Comparison of ENCODE assay signal across 8 cellular contexts in the genomic region with DNA sequence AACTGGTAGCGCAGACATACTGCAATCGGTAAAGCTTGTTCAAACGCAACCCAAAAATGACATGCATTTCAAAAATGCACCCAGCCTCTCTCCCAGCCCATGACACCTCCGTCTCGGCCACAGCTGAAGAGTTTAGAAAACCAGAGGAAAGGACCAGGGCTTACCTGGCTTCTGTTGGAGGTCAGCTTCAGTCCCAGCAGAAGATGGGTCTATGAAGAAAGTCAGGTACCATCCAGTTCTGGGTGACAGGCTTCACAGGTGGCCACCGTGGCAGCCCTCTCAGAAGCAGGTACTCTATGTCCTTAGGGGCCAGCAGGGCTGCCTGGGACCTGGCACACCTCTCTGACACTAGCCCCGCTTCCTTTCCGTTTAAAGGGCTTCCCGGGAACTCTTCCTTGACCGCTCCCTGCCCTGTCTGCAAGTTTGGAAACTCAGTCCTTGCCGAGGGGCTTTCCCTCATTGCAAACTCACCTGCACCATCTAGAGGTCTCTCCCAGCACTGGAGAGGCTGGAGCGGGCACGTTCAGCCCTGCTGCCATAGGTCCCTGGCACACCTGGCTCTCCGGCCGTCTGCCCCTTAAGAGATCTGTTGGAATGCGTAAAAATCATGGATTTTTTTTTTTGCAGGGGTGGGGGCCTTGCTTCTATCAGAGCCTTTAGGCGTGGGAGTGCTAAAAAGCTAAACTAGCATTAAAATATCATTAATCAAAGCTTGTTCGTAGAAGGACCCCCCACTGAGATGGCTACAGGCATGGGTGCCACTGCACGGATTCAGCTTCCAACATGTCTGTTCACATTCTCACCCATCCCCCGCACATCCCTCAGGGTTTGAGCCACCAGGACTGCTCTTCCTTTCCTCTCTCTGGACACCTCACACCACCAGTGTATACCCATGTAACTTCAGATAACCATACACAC. TPM values are rescaled to one million over a fixed set of nuclear protein-coding genes. Genes with fewer than 3 reads are reported as not detected.
A peak's percentile ranks its signal among the peaks of the same experiment; 100 is the strongest.
DNase-seq lines count a peak whose midpoint lies in the region; ATAC-seq and TF ChIP-seq lines count a peak whose summit lies in the region.

A gene (minus strand): TSS at position 425 of the 918 bp plus-strand sequence. CDS start 58,206 bp downstream, outside the sequence.

- no peak for TF ChIP-seq POLR2A in adrenal gland (IDR thresholded peaks at IDR 0.05)

- peak; percentile 95 for ATAC-seq in RWPE2 (ENCODE audit: low read depth)
- ATAC-seq in HG03460 (IDR thresholded peaks at IDR 0.05; ENCODE audit: unreplicated experiment): no peak

- intact Hi-C loops in adrenal gland (cut with DNase I): no loop called here

- CTCF ChIA-PET in AG04450 (lab: Charles Lee) (interaction anchor here (0.5 to 0.7 kb wide), 2 partner anchors 43 to 194 kb away, joined by 3 read pairs; no protein-coding TSS in a partner anchor), HEK293 (lab: Yijun Ruan, JAX) (interaction anchor here (0.5 to 8.9 kb wide), 19 partner anchors 10 to 362 kb away, joined by 3 to 74 read pairs (median 3); no protein-coding TSS in a partner anchor)

- TF ChIP-seq CTCF in AG04450 (IDR thresholded peaks at IDR 0.05; ENCODE audit: low read depth, low read length) (peak; percentile 51), HEK293 (tag by site-specific recombination; IDR thresholded peaks at IDR 0.05) (peak; percentile 81), RWPE2 (IDR thresholded peaks at IDR 0.05; ENCODE audit: poor library complexity, severe bottlenecking) (peak; percentile 89), adrenal gland (IDR thresholded peaks at IDR 0.05) (peak; percentile 19 to 47 (median 36))

- H3K4me1 ChIP-seq in HEK293 (ENCODE audit: control insufficient read depth, insufficient read depth, low read length) (peaks cover 4% of the 10 kb centered on the region), RWPE2 (ENCODE audit: insufficient read depth, poor library complexity, severe bottlenecking) (peaks cover 7% of the 10 kb centered on the region), adrenal gland (replicated peaks in 1 of 2) (no peaks in the 10 kb centered on the region)

- H3K9me3 ChIP-seq in AG04450 (ENCODE audit: control insufficient read depth, insufficient read depth, low read length) (no peaks in the 10 kb centered on the region), HEK293 (ENCODE audit: control insufficient read depth, insufficient read depth, low read depth, low read length) (no peaks in the 10 kb centered on the region), RWPE2 (ENCODE audit: severe bottlenecking) (no peaks in the 10 kb centered on the region), adrenal gland (replicated peaks in 1 of 3) (no peaks in the 10 kb centered on the region)

- H3K4me3 ChIP-seq in AG04450 (ENCODE audit: low read depth, low read length): no peak within 1 kb of the TSS
- H3K4me3 ChIP-seq in HEK293 (ENCODE audit: low read depth, low read length): no peak within 1 kb of the TSS
- H3K4me3 ChIP-seq in RWPE2 (ENCODE audit: severe bottlenecking): no peak within 1 kb of the TSS
- H3K4me3 ChIP-seq in adrenal gland: no peak within 1 kb of the TSS

- DNase-seq in AG04450 (ENCODE audit: low read depth, low spot score): no peak
- no peak for DNase-seq in RWPE2 (ENCODE audit: low spot score)
- peak; percentile 19 to 57 (median 36) for DNase-seq in adrenal gland
- peak; percentile 52 for DNase-seq in iPS DF 19.7 (ENCODE audit: low read depth, low spot score)
- DNase-seq in stimulated activated CD4-positive, alpha-beta T cell treated with anti-CD3 and anti-CD28 coated beads, Interleukin-2, amount 100 ng/mL, for 48 hours: peak; percentile 32 to 38
- no peak for DNase-seq in pons (ENCODE audit: low spot score)

- 30 to 49% (median 33%) methylated on average over 14 to 20 of the region's 20 CpGs for WGBS in adrenal gland, 4 donors

- POLR2A ChIA-PET in AG04450 (lab: Yijun Ruan, JAX) (no interaction called here), HEK293 (lab: Yijun Ruan, JAX) (no interaction called here)

- H3K27me3 ChIP-seq in AG04450 (ENCODE audit: control insufficient read depth, insufficient read depth, low read length) (peaks cover 52% of the 10 kb centered on the region), RWPE2 (ENCODE audit: insufficient read depth, poor library complexity, severe bottlenecking) (no peaks in the 10 kb centered on the region), adrenal gland (peaks cover 6% of the 10 kb centered on the region)

- H3K36me3 ChIP-seq in HEK293 (ENCODE audit: control insufficient read depth in 2 of 2, insufficient read depth in 1 of 2, low read length in 2 of 2) (no peaks in the 10 kb centered on the region), RWPE2 (ENCODE audit: low read depth) (no peaks in the 10 kb centered on the region), adrenal gland (replicated peaks in 1 of 2) (no peaks in the 10 kb centered on the region)

- H3K27ac ChIP-seq in AG04450 (ENCODE audit: low read depth, low read length) (no peak within 1 kb of the TSS), HEK293 (ENCODE audit: extremely low read depth, low read depth, low read length) (no peak within 1 kb of the TSS), RWPE2 (ENCODE audit: poor library complexity, severe bottlenecking) (no peak within 1 kb of the TSS), adrenal gland (no peak within 1 kb of the TSS)

TF ChIP-seq in HEK293, 187 proteins besides CTCF, POLR2A, EP300 and RAD21:
- no peak for TF ChIP-seq ZNF214 (tag by site-specific recombination; IDR thresholded peaks at IDR 0.05; ENCODE audit: borderline replicate concordance)
- TF ChIP-seq, protein P1, sequence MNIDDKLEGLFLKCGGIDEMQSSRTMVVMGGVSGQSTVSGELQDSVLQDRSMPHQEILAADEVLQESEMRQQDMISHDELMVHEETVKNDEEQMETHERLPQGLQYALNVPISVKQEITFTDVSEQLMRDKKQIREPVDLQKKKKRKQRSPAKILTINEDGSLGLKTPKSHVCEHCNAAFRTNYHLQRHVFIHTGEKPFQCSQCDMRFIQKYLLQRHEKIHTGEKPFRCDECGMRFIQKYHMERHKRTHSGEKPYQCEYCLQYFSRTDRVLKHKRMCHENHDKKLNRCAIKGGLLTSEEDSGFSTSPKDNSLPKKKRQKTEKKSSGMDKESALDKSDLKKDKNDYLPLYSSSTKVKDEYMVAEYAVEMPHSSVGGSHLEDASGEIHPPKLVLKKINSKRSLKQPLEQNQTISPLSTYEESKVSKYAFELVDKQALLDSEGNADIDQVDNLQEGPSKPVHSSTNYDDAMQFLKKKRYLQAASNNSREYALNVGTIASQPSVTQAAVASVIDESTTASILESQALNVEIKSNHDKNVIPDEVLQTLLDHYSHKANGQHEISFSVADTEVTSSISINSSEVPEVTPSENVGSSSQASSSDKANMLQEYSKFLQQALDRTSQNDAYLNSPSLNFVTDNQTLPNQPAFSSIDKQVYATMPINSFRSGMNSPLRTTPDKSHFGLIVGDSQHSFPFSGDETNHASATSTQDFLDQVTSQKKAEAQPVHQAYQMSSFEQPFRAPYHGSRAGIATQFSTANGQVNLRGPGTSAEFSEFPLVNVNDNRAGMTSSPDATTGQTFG (tag by site-specific recombination; IDR thresholded peaks at IDR 0.05; ENCODE audit: borderline replicate concordance): no peak
- peak; percentile 62 for TF ChIP-seq GLIS1 (tag by site-specific recombination; IDR thresholded peaks at IDR 0.05)
- peak; percentile 13; the same call in 1 of the 2 replicates for TF ChIP-seq ZIC2 (tag by site-specific recombination; IDR thresholded peaks at IDR 0.05)
- peak; percentile 51 for TF ChIP-seq ZNF654 (tag by site-specific recombination; IDR thresholded peaks at IDR 0.05; ENCODE audit: low read depth)

RNA-seq across cellular contexts. Expression of the gene that starts here (rescaled TPM):
- polyA plus RNA-seq in AG04450 (2011; rRNA removed): not detected in 2 replicates
- not detected in 2 replicates for polyA minus RNA-seq in AG04450 (2011; rRNA and poly(A)+ RNA removed)
- total RNA-seq in adrenal gland: not detected
- polyA plus RNA-seq in adrenal gland: not detected

Comparison
In these comparisons a context has a peak if more than half of its experiments do, and no peak if none do; other contexts are left out.
1. Peak in DNase-seq in adrenal gland; RNA of the gene not detected or under 1 TPM.
2. DNase-seq: peak in iPS DF 19.7 (single experiment) and stimulated activated CD4-positive, alpha-beta T cell treated with anti-CD3 and anti-CD28 coated beads, Interleukin-2, amount 100 ng/mL, for 48 hours (2 of 2); none in AG04450 (single experiment), RWPE2 (single experiment) and pons (single experiment).
3. CTCF ChIP-seq: peak in every context shown above with its lines; median percentile 89 in RWPE2; 81 in HEK293; 51 in AG04450; 36 in adrenal gland.